In the genomic region with DNA sequence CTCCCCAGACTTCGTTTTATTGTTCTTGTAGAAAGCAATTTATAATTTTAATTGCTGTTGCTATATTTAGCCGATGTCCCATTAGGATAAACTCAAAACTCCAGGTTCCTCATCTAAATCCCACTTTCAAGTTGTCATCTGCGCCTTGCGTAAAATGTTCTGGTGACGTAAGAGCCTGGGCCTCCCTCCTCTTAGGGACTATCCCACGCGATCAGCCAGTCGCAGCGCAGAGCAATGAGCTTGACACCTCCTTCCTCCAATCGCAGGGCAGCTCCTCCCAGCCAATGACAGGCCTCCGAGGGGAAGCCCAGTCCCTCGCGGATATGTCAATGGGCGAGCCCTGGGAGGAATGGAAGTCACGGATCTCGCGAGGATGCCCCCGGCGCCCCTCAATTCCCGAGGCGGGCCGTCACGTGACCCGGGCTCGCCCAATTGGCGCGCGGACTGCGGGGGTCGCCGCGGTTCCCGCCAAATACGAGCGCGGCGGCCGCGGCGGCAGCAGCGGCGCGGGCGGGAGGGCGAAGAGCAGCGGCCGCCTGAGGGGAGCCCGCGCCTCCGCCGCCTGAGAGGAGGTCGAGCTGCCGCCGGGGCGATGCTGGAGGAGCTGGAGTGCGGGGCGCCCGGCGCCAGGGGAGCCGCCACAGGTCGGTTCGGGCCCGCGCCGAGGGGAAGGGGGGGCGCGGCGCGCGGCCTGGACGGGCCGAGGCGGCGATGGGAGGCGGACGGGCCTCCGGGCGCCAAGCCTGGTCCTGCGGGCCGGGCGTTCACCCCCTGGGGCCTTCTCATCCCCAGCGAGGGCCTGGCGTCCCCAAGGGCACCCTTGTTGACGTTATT, we compare ENCODE assay signal across 8 cellular contexts. TPM values are rescaled to one million over a fixed set of nuclear protein-coding genes. Genes with fewer than 3 reads are reported as not detected.
A peak's percentile ranks its signal among the peaks of the same experiment; 100 is the strongest.
DNase-seq lines count a peak whose midpoint lies in the region; ATAC-seq and TF ChIP-seq lines count a peak whose summit lies in the region.

TSS of gene CHAF1A (plus strand) at position 470 of the 834 bp plus-strand sequence. CDS start at position 593, 123 bp downstream.

- in situ Hi-C loops in Panc1 (cut with HindIII; ENCODE audit: low pct_unique_long_range_greater_than_20kb, low sequenced_read_pairs): no loop called here

- H3K9me3 Mint-ChIP-seq in activated T-cell treated with anti-CD3 and anti-CD28 coated beads, Interleukin-2, amount 50 U/mL, for 4 hours: no peaks in the 10 kb centered on the region

- H3K9me3 ChIP-seq in Panc1 (ENCODE audit: control insufficient read depth, insufficient read depth, low read depth, low read length) (no peaks in the 10 kb centered on the region), muscle layer of colon (ENCODE audit: low read length) (no peaks in the 10 kb centered on the region)

- H3K27ac ChIP-seq in Panc1 (ENCODE audit: low read length) (peak within 1 kb of the TSS; percentile 86), muscle layer of colon (ENCODE audit: low read depth, low read length) (peak within 1 kb of the TSS; percentile 74)

- H3K9ac ChIP-seq in muscle layer of colon (ENCODE audit: low read length): peak within 1 kb of the TSS; percentile 55

- TF ChIP-seq CTCF in Panc1 (IDR thresholded peaks at IDR 0.05): no peak

- no TSS peak for BruUV-seq in Panc1 (replicated peaks; lab: Mats Ljungman, UMichigan)

- peak within 1 kb of the TSS; percentile 84 to 86 for H3K4me3 ChIP-seq in Panc1 (ENCODE audit: low read depth in 2 of 2, low read length in 2 of 2)
- H3K4me3 ChIP-seq in muscle layer of colon (ENCODE audit: low read depth in 1 of 2, low read length in 2 of 2): peak within 1 kb of the TSS; percentile 54 to 75

- intact Hi-C loops in Panc1 (cut with micrococcal nuclease; ENCODE audit: unreplicated experiment): loop anchor here (5.0 kb wide), 1 partner anchor 35 kb away; no protein-coding TSS in a partner anchor

- H3K4me1 ChIP-seq in Panc1 (ENCODE audit: control insufficient read depth, insufficient read depth, low read length) (peaks cover 10% of the 10 kb centered on the region), muscle layer of colon (ENCODE audit: insufficient read depth, low read length) (peaks cover 32% of the 10 kb centered on the region)

- CTCF ChIA-PET in Panc1 (lab: Charles Lee): interaction anchor here (0.6 kb wide), 2 partner anchors 16 to 262 kb away, joined by 3 to 5 read pairs; no protein-coding TSS in a partner anchor

- POLR2A ChIA-PET in Panc1 (lab: Charles Lee): interaction anchor here (0.6 kb wide), 1 partner anchor 55 kb away, joined by 11 read pairs; the partner anchor contains the start of gene UBXN6

- DNase-seq in DMS53 (lab: John Stamatoyannopoulos, UW) (peak; percentile 99), KG1 (lab: John Stamatoyannopoulos, UW) (peak; percentile 97), Panc1 (ENCODE audit: low read depth, low spot score) (peak; percentile 92)
- peak; percentile 98 for DNase-seq in activated T-cell treated with anti-CD3 and anti-CD28 coated beads, Interleukin-2, amount 50 U/mL, for 4 hours
- DNase-seq in stimulated activated CD8-positive, alpha-beta memory T cell treated with anti-CD3 and anti-CD28 coated beads, Interleukin-7, amount 100 ng/mL, for 24 hours (ENCODE audit: low read depth): peak; percentile 96

- H3K27me3 ChIP-seq in Panc1 (ENCODE audit: control insufficient read depth, insufficient read depth, low read length) (no peaks in the 10 kb centered on the region), muscle layer of colon (ENCODE audit: control insufficient read depth in 1 of 2, insufficient read depth in 2 of 2, low read length in 2 of 2) (no peaks in the 10 kb centered on the region)

- H3K36me3 ChIP-seq in Panc1 (ENCODE audit: control insufficient read depth, insufficient read depth, low read length) (peaks cover 2% of the 10 kb centered on the region; the same call in 1 of the 2 replicates), muscle layer of colon (ENCODE audit: insufficient read depth, low read length) (peaks cover under 1% of the 10 kb centered on the region)

- peak; percentile 75 for ATAC-seq in GM21723 (IDR thresholded peaks at IDR 0.05; ENCODE audit: unreplicated experiment)
- ATAC-seq in Panc1: peak; percentile 96
- ATAC-seq in activated T-cell treated with anti-CD3 and anti-CD28 coated beads, Interleukin-2, amount 50 U/mL, for 4 hours: peak; percentile 92
- ATAC-seq in esophagus mucosa: peak; percentile 93

- H3K27me3 Mint-ChIP-seq in activated T-cell treated with anti-CD3 and anti-CD28 coated beads, Interleukin-2, amount 50 U/mL, for 4 hours (ENCODE audit: low read depth): no peaks in the 10 kb centered on the region

- H3K36me3 Mint-ChIP-seq in activated T-cell treated with anti-CD3 and anti-CD28 coated beads, Interleukin-2, amount 50 U/mL, for 4 hours (ENCODE audit: insufficient read depth): peaks cover 2% of the 10 kb centered on the region

- H3K4me1 Mint-ChIP-seq in activated T-cell treated with anti-CD3 and anti-CD28 coated beads, Interleukin-2, amount 50 U/mL, for 4 hours (ENCODE audit: low read depth): peaks cover 48% of the 10 kb centered on the region

- H3K4me3 Mint-ChIP-seq in activated T-cell treated with anti-CD3 and anti-CD28 coated beads, Interleukin-2, amount 50 U/mL, for 4 hours: peak within 1 kb of the TSS; percentile 89

RNA-seq across cellular contexts. Expression of gene CHAF1A, which starts in this region (rescaled TPM):
- 45.4 TPM for total RNA-seq in Panc1 (2021; ENCODE audit: unreplicated experiment)
- 23.8 TPM for polyA plus RNA-seq in Panc1 (2012; ENCODE audit: insufficient read length)
- total RNA-seq in activated T-cell treated with anti-CD3 and anti-CD28 coated beads, Interleukin-2, amount 50 U/mL, for 4 hours: 10 to 100 TPM; 59.1 to 81.0 (median 64.3) TPM
- total RNA-seq in esophagus mucosa: 17.3 TPM

Comparison
In these comparisons a context has a peak if more than half of its experiments do, and no peak if none do; other contexts are left out.
1. Peak in every context shown above with its lines: DNase-seq, ATAC-seq, H3K4me3 ChIP-seq and H3K27ac ChIP-seq.